27 cellular contexts compared by ENCODE assay signal in genomic region chr21:28212056-28212455, GRCh38.
"Had no signal": no experiment of that assay in that cellular context is flagged by ENCODE, and none has a peak within 500 bp of the region (broad histone marks: within the 10 kb centered on the region; RNA-seq: fewer than 3 reads in every experiment).

No MANE protein-coding gene starts in this region.

- ATAC-seq: activated CD8-positive, alpha-beta memory T cell treated with anti-CD3 and anti-CD28 coated beads, Interleukin-2, amount 10 ng/mL, durations not matched to agents 7 days and 5 days; Panc1 had no signal

- H3K36me3 ChIP-seq: brain microvascular endothelial cell, cardiac muscle cell had no signal

- H3K4me1 Mint-ChIP-seq: activated CD8-positive, alpha-beta memory T cell treated with anti-CD3 and anti-CD28 coated beads, Interleukin-2, amount 10 ng/mL, durations not matched to agents 7 days and 5 days; activated naive CD4-positive, alpha-beta T cell treated with anti-CD3 and anti-CD28 coated beads, Interleukin-2, amount 50 U/mL, for 24 hours; IgD-negative memory B cell had no signal

- H3K27ac Mint-ChIP-seq: activated CD8-positive, alpha-beta memory T cell treated with anti-CD3 and anti-CD28 coated beads, Interleukin-2, amount 10 ng/mL, durations not matched to agents 7 days and 5 days; activated naive CD4-positive, alpha-beta T cell treated with anti-CD3 and anti-CD28 coated beads, Interleukin-2, amount 50 U/mL, for 24 hours; activated T-cell treated with anti-CD3 and anti-CD28 coated beads, Interleukin-2, amount 50 U/mL, for 24 hours; activated T-helper 1 cell treated with anti-CD3 and anti-CD28 coated beads, Interleukin-12 subunit alpha, Interleukin-12 subunit beta, Interleukin-2, Interleukin-4 antibody, amounts not matched to agents 30 ng/mL and 10 ng/mL and 1 ng/mL, durations not matched to agents 14 hours and 24 hours and 36 hours; IgD-negative memory B cell; T-helper 1 cell treated with Interleukin-12 subunit alpha and Interleukin-12 subunit beta and Interleukin-4 antibody, amounts not matched to agents 30 μg/mL and 1 μg/mL, for 36 hours had no signal

- H3K27me3 Mint-ChIP-seq: activated CD8-positive, alpha-beta memory T cell treated with anti-CD3 and anti-CD28 coated beads, Interleukin-2, amount 10 ng/mL, durations not matched to agents 7 days and 5 days; activated naive CD4-positive, alpha-beta T cell treated with anti-CD3 and anti-CD28 coated beads, Interleukin-2, amount 50 U/mL, for 24 hours; activated T-cell treated with anti-CD3 and anti-CD28 coated beads, Interleukin-2, amount 50 U/mL, for 24 hours had no signal

- H3K4me3 Mint-ChIP-seq: activated CD8-positive, alpha-beta memory T cell treated with anti-CD3 and anti-CD28 coated beads, Interleukin-2, amount 10 ng/mL, durations not matched to agents 7 days and 5 days; activated naive CD4-positive, alpha-beta T cell treated with anti-CD3 and anti-CD28 coated beads, Interleukin-2, amount 50 U/mL, for 24 hours; activated T-cell treated with anti-CD3 and anti-CD28 coated beads, Interleukin-2, amount 50 U/mL, for 24 hours; activated T-helper 1 cell treated with anti-CD3 and anti-CD28 coated beads, Interleukin-12 subunit alpha, Interleukin-12 subunit beta, Interleukin-2, Interleukin-4 antibody, amounts not matched to agents 30 ng/mL and 10 ng/mL and 1 ng/mL, durations not matched to agents 14 hours and 24 hours and 36 hours; IgD-negative memory B cell; T-helper 1 cell treated with Interleukin-12 subunit alpha and Interleukin-12 subunit beta and Interleukin-4 antibody, amounts not matched to agents 30 μg/mL and 1 μg/mL, for 36 hours had no signal

- H3K36me3 Mint-ChIP-seq: activated CD8-positive, alpha-beta memory T cell treated with anti-CD3 and anti-CD28 coated beads, Interleukin-2, amount 10 ng/mL, durations not matched to agents 7 days and 5 days; activated naive CD4-positive, alpha-beta T cell treated with anti-CD3 and anti-CD28 coated beads, Interleukin-2, amount 50 U/mL, for 24 hours; IgD-negative memory B cell had no signal

- H3K27me3 ChIP-seq: brain microvascular endothelial cell, cardiac muscle cell had no signal

- H3K27ac ChIP-seq: brain microvascular endothelial cell, cardiac muscle cell, KMS-11, RWPE1 had no signal

- H3K4me3 ChIP-seq: cardiac muscle cell had no signal

- DNase-seq: activated CD4-positive, alpha-beta T cell treated with anti-CD3 and anti-CD28 coated beads for 48 hours; activated CD4-positive, alpha-beta T cell treated with anti-CD3 and anti-CD28 coated beads, Interleukin-2, amount 50 U/mL, for 4 hours; activated CD4-positive, CD25-positive, alpha-beta regulatory T cell treated with anti-CD3 and anti-CD28 coated beads, Interleukin-2, amount 50 U/mL, for 72 hours; activated CD8-positive, alpha-beta memory T cell treated with anti-CD3 and anti-CD28 coated beads, Interleukin-2, amount 10 ng/mL, durations not matched to agents 7 days and 5 days; activated effector memory CD4-positive, alpha-beta T cell treated with Interleukin-2 at 50 U/mL for 16 hours; activated naive CD4-positive, alpha-beta T cell; activated T-cell treated with anti-CD3 and anti-CD28 coated beads, Interleukin-2, amount 50 U/mL, for 24 hours; aorta; brain microvascular endothelial cell; NCI-H1092; NCI-H1417; NCI-H1930; NCI-H2171; NCI-H226; NCI-H526; NCI-H774; NK-92 treated with Interleukin-12 subunit alpha and Interleukin-12 subunit beta, amount 100 ng/mL, for 24 hours; OCI-M1; SHP77 treated with DMSO at 0.1 percent for 48 hours had no signal

- H3K9me3 Mint-ChIP-seq: activated naive CD4-positive, alpha-beta T cell treated with anti-CD3 and anti-CD28 coated beads, Interleukin-2, amount 50 U/mL, for 24 hours; activated T-cell treated with anti-CD3 and anti-CD28 coated beads, Interleukin-2, amount 50 U/mL, for 24 hours; activated T-helper 1 cell treated with anti-CD3 and anti-CD28 coated beads, Interleukin-12 subunit alpha, Interleukin-12 subunit beta, Interleukin-2, Interleukin-4 antibody, amounts not matched to agents 30 ng/mL and 10 ng/mL and 1 ng/mL, durations not matched to agents 14 hours and 24 hours and 36 hours; T-helper 1 cell treated with Interleukin-12 subunit alpha and Interleukin-12 subunit beta and Interleukin-4 antibody, amounts not matched to agents 30 μg/mL and 1 μg/mL, for 36 hours had no signal
